8 cellular contexts compared by ENCODE assay signal in the genomic region with DNA sequence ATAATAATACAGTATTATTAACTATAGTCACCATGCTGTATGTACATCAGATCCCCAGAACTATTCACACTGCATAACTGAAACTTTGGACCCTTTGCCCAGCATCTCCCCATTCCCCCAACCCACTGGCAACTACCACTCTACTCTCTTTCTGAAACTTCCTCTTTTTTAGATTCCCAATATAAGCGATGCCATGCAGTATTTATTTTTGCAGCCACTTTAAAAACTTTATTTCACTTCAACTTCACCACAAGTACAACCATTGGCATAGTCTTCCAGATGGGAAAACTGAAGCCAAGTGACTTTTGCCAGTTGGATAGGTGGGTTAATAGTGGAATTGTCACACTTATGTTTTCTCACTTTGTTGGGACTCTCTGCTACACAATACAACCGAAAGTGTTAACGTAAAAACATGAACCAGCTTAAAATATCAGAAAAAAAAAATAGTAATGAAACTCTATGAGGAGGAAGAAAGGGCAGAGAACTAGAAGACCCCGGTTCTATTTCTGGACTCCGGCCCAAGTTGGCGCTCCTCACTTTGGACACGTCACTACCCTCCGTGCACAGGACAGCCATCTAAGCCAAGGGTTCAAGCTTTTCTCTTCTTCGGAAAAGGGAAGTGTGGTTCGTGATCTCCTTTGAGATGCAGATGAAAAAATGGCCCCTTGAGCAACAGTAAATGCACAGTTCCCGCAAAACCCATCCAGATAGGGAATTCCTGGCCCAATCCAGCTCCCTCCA. TPM values are rescaled to one million over a fixed set of nuclear protein-coding genes. Genes with fewer than 3 reads are reported as not detected.
A peak's percentile ranks its signal among the peaks of the same experiment; 100 is the strongest.
DNase-seq lines count a peak whose midpoint lies in the region; ATAC-seq, FAIRE-seq and TF ChIP-seq lines count a peak whose summit lies in the region.

No MANE protein-coding gene starts in this region.

- H3K27me3 ChIP-seq in SJSA1 (replicated peaks) (no peaks in the 10 kb centered on the region), esophagus (ENCODE audit: control insufficient read depth in 1 of 2, insufficient read depth in 2 of 2, low read length in 2 of 2) (no peaks in the 10 kb centered on the region), prostate gland (replicated peaks; ENCODE audit: insufficient read depth) (no peaks in the 10 kb centered on the region)

- TF ChIP-seq CTCF in GM10248 (IDR thresholded peaks at IDR 0.05; ENCODE audit: control extremely low read depth, extremely low read depth, low read depth, missing control alignments): no peak
- no peak for TF ChIP-seq CTCF in prostate gland (IDR thresholded peaks at IDR 0.05)

- 4 to 7% methylated on average over 11 of the region's 11 CpGs for WGBS in esophagus, 2 donors
- 5% methylated on average over 11 of the region's 11 CpGs for WGBS in prostate gland

- intact Hi-C loops in prostate gland (cut with DNase I): no loop called here

- H3K4me1 ChIP-seq in SJSA1 (replicated peaks) (peaks cover 4% of the 10 kb centered on the region; the same call in 1 of the 2 replicates), esophagus (ENCODE audit: control insufficient read depth in 2 of 2, insufficient read depth in 2 of 2, low read length in 1 of 2) (peaks cover 0 to 3% of the 10 kb centered on the region in 2 donors), prostate gland (replicated peaks) (no peaks in the 10 kb centered on the region)

- H3K36me3 ChIP-seq in SJSA1 (peaks cover 43% of the 10 kb centered on the region), esophagus (ENCODE audit: control insufficient read depth in 2 of 2, insufficient read depth in 2 of 2, low read length in 1 of 2) (peaks cover 0 to 4% of the 10 kb centered on the region in 2 donors), prostate gland (no peaks in the 10 kb centered on the region)

- H3K4me3 ChIP-seq in SJSA1 (peak overlapping the region; percentile 90), esophagus (ENCODE audit: low read depth in 1 of 2, low read length in 2 of 2) (peak overlapping the region; percentile 75 to 80), prostate gland (peak overlapping the region; percentile 29 to 35)

- ATAC-seq in HG02870 (IDR thresholded peaks at IDR 0.05; ENCODE audit: unreplicated experiment): peak; percentile 17

- H3K9me3 ChIP-seq in SJSA1 (replicated peaks): no peaks in the 10 kb centered on the region
- no peaks in the 10 kb centered on the region for H3K9me3 ChIP-seq in esophagus (ENCODE audit: control insufficient read depth in 2 of 2, insufficient read depth in 1 of 2, low read depth in 1 of 2, low read length in 1 of 2)
- H3K9me3 ChIP-seq in prostate gland: no peaks in the 10 kb centered on the region

- H3K27ac ChIP-seq in SJSA1: peak overlapping the region; percentile 94
- H3K27ac ChIP-seq in esophagus (ENCODE audit: low read depth in 2 of 2, low read length in 1 of 2): no peak overlapping the region
- H3K27ac ChIP-seq in prostate gland: no peak overlapping the region

- DNase-seq in GM10248 (ENCODE audit: extremely low spot score): peak; percentile 40
- no peak for DNase-seq in SJSA1 (ENCODE audit: low read depth in 1 of 2, low spot score in 2 of 2)
- DNase-seq in prostate gland (ENCODE audit: low spot score): no peak
- DNase-seq in frontal cortex (ENCODE audit: low spot score in 2 of 2): no peak
- DNase-seq in NCI-H1105 (lab: John Stamatoyannopoulos, UW): no peak
- DNase-seq in stimulated activated naive CD4-positive, alpha-beta T cell treated with Interleukin-2 at 50 U/mL for 16 hours (lab: John Stamatoyannopoulos, UW): no peak

- TF ChIP-seq POLR2A in prostate gland (IDR thresholded peaks at IDR 0.05): no peak

- FAIRE-seq in frontal cortex (lab: Jason Lieb, UNC): no peak

- POLR2A ChIA-PET in GM10248 (lab: Yijun Ruan, JAX): no interaction called here

- CTCF ChIA-PET in GM10248 (lab: Yijun Ruan, JAX): interaction anchor here (0.8 to 2.2 kb wide), 3 partner anchors 9 to 234 kb away, joined by 3 to 8 read pairs (median 5); no protein-coding TSS in a partner anchor

RNA-seq across cellular contexts. Expression of gene SHCBP1, which starts 0.7 kb away (rescaled TPM):
- 71.9 and 85.8 TPM in 2 replicates for total RNA-seq in SJSA1 (2014; rRNA removed; shearing (Covaris generic))
- polyA plus RNA-seq in esophagus: 1 to 10 TPM; 1.7 to 3.5 TPM
- total RNA-seq in prostate gland (1 to 10 TPM in 1 of 2 donors, under 1 TPM in 1; 0.77 to 5.6 TPM), frontal cortex (1.2 TPM)

Comparison
In these comparisons a context has a peak if more than half of its experiments do, and no peak if none do; other contexts are left out.
1. H3K4me3 ChIP-seq: peak in every context shown above with its lines; median percentile 90 in SJSA1; 78 in esophagus; 32 in prostate gland.
2. RNA of gene SHCBP1, which starts 0.7 kb away (total RNA-seq): 71.9 to 85.8 TPM in SJSA1; 0.77 to 5.6 TPM in prostate gland and 1.2 TPM in frontal cortex (single experiment); every median in the first group is over 10 times any median in the second.